In the genomic region with DNA sequence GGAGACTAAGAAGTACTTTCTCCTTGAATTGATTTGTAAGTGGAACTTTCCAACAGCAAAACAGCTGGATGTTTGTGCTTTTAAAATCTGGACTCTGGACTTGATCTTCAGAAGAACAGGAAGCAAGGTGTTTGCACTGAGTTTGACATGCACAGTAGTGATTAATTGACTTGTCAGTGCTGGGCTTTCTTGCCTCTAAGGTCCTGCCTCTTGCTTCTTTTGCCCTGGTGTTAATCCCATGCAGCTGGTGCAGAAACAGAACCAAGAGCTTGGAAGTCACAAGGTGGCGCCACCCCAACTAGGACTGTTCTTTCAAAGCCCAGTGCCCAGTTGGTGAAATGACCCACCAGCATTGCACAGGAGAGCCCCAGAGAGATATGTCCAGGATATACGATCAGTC, we compare ENCODE assay signal across 10 cellular contexts.
DNase-seq lines count a peak whose midpoint lies in the region; ATAC-seq and TF ChIP-seq lines count a peak whose summit lies in the region.
"Had no signal": no experiment of that assay in that cellular context is flagged by ENCODE, and none has a peak within 500 bp of the region (broad histone marks: within the 10 kb centered on the region; RNA-seq: fewer than 3 reads in every experiment).

No MANE protein-coding gene starts in this region.

- POLR2A ChIA-PET in BJ (lab: Charles Lee) = no interaction called here

- H3K4me3 Mint-ChIP-seq in HFFc6 = no peak overlapping the region
- H3K4me3 Mint-ChIP-seq: IgD-negative memory B cell had no signal

- DNase-seq in BJ (ENCODE audit: low read depth) (no peak), HFFc6 (peak; percentile 9), astrocyte of the cerebellum (ENCODE audit: low read depth) (no peak), left lobe of liver (ENCODE audit: low spot score) (no peak), substantia nigra (lab: John Stamatoyannopoulos, UW) (no peak)
- DNase-seq: SIG-M5 had no signal

- in situ Hi-C loops in astrocyte of the cerebellum (cut with HindIII; ENCODE audit: low sequenced_read_pairs) = no loop called here

- no peaks in the 10 kb centered on the region for H3K4me1 Mint-ChIP-seq in HFFc6 (ENCODE audit: low read depth)

- peaks cover 25% of the 10 kb centered on the region for H3K27me3 Mint-ChIP-seq in HFFc6 (ENCODE audit: insufficient read depth)

- H3K36me3 Mint-ChIP-seq in HFFc6 (ENCODE audit: low read depth) = no peaks in the 10 kb centered on the region

- peaks cover 3% of the 10 kb centered on the region for H3K27me3 ChIP-seq in BJ (ENCODE audit: control insufficient read depth, insufficient read depth, low read length)

- H3K27ac ChIP-seq in substantia nigra (ENCODE audit: low read depth, low read length, poor library complexity, severe bottlenecking) = no peak overlapping the region

- TF ChIP-seq CTCF in BJ (IDR thresholded peaks at IDR 0.05; ENCODE audit: insufficient read depth, low read depth, low read length) (peak; percentile 45), HFFc6 (IDR thresholded peaks at IDR 0.05) (peak; percentile 64; the same call in 1 of the 2 replicates), astrocyte of the cerebellum (IDR thresholded peaks at IDR 0.05; ENCODE audit: low read depth, low read length, missing control alignments) (peak; percentile 53)

- H3K9me3 Mint-ChIP-seq in HFFc6 = no peaks in the 10 kb centered on the region

- H3K4me3 ChIP-seq in BJ (ENCODE audit: low read depth, low read length) (no peak overlapping the region), astrocyte of the cerebellum (ENCODE audit: low read depth, low read length) (no peak overlapping the region)

- CTCF ChIA-PET in BJ (lab: Yijun Ruan, JAX) = interaction anchor here (0.6 to 3.8 kb wide), 8 partner anchors 10 to 1063 kb away, joined by 3 to 16 read pairs (median 4); no protein-coding TSS in a partner anchor

- no peak overlapping the region for H3K27ac Mint-ChIP-seq in HFFc6
- H3K27ac Mint-ChIP-seq: IgD-negative memory B cell had no signal

- ATAC-seq in left lobe of liver = peak; percentile 59
- ATAC-seq in GM18511 (IDR thresholded peaks at IDR 0.05; ENCODE audit: unreplicated experiment) = no peak
- ATAC-seq in GM18505 (IDR thresholded peaks at IDR 0.05; ENCODE audit: unreplicated experiment) = no peak
- no peak for ATAC-seq in HG03139 (IDR thresholded peaks at IDR 0.05; ENCODE audit: unreplicated experiment)

- no peaks in the 10 kb centered on the region for H3K36me3 ChIP-seq in BJ (ENCODE audit: control insufficient read depth, insufficient read depth, low read length)

- TF ChIP-seq POLR2A in GM18505 (IDR thresholded peaks at IDR 0.05; ENCODE audit: borderline replicate concordance, extremely low read depth, insufficient read depth, insufficient read length) = no peak
